Comparison of ENCODE assay signal across 12 cellular contexts in genomic region chr11:38060930-38061329, GRCh38.
"Had no signal": no experiment of that assay in that cellular context is flagged by ENCODE, and none has a peak within 500 bp of the region (broad histone marks: within the 10 kb centered on the region; RNA-seq: fewer than 3 reads in every experiment).

No MANE protein-coding gene starts in this region.

- ATAC-seq: activated CD8-positive, alpha-beta T cell treated with anti-CD3 and anti-CD28 coated beads, Interleukin-2, amount 10 ng/mL, durations not matched to agents 7 days and 5 days; gastrocnemius medialis; heart right ventricle; natural killer cell; right cardiac atrium had no signal

- DNase-seq: activated CD4-positive, alpha-beta T cell treated with anti-CD3 and anti-CD28 coated beads for 4 hours; activated CD8-positive, alpha-beta memory T cell treated with anti-CD3 and anti-CD28 coated beads, Interleukin-2, amount 50 U/mL, for 48 hours; activated CD8-positive, alpha-beta T cell treated with anti-CD3 and anti-CD28 coated beads, Interleukin-2, amount 10 ng/mL, durations not matched to agents 7 days and 5 days; activated naive CD4-positive, alpha-beta T cell; colonic mucosa; gastrocnemius medialis; heart right ventricle; kidney glomerular epithelial cell; natural killer cell; right cardiac atrium; thyroid gland; uterus had no signal
